1 cellular context compared by ENCODE assay signal in genomic region chr7:87876040-87876758, GRCh38.
TF ChIP-seq lines count a peak whose summit lies in the region.

Gene DBF4 (plus strand): TSS chr7:87876493. CDS start chr7:87876733, 240 bp downstream.
Gene SLC25A40 (minus strand): TSS chr7:87876360. CDS start chr7:87858727, 17,633 bp downstream.

TF ChIP-seq in HepG2, 621 proteins besides CTCF, POLR2A, EP300 and RAD21 (continued from another document and continues in another):
- TF ChIP-seq, protein P1, sequence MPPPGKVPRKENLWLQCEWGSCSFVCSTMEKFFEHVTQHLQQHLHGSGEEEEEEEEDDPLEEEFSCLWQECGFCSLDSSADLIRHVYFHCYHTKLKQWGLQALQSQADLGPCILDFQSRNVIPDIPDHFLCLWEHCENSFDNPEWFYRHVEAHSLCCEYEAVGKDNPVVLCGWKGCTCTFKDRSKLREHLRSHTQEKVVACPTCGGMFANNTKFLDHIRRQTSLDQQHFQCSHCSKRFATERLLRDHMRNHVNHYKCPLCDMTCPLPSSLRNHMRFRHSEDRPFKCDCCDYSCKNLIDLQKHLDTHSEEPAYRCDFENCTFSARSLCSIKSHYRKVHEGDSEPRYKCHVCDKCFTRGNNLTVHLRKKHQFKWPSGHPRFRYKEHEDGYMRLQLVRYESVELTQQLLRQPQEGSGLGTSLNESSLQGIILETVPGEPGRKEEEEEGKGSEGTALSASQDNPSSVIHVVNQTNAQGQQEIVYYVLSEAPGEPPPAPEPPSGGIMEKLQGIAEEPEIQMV (CRISPR knock-in tag; IDR thresholded peaks at IDR 0.05; ENCODE audit: low read depth) = peak; percentile 97
- TF ChIP-seq, protein P2, sequence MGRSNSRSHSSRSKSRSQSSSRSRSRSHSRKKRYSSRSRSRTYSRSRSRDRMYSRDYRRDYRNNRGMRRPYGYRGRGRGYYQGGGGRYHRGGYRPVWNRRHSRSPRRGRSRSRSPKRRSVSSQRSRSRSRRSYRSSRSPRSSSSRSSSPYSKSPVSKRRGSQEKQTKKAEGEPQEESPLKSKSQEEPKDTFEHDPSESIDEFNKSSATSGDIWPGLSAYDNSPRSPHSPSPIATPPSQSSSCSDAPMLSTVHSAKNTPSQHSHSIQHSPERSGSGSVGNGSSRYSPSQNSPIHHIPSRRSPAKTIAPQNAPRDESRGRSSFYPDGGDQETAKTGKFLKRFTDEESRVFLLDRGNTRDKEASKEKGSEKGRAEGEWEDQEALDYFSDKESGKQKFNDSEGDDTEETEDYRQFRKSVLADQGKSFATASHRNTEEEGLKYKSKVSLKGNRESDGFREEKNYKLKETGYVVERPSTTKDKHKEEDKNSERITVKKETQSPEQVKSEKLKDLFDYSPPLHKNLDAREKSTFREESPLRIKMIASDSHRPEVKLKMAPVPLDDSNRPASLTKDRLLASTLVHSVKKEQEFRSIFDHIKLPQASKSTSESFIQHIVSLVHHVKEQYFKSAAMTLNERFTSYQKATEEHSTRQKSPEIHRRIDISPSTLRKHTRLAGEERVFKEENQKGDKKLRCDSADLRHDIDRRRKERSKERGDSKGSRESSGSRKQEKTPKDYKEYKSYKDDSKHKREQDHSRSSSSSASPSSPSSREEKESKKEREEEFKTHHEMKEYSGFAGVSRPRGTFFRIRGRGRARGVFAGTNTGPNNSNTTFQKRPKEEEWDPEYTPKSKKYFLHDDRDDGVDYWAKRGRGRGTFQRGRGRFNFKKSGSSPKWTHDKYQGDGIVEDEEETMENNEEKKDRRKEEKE (IDR thresholded peaks at IDR 0.05) = no peak
- TF ChIP-seq ZBTB20 (CRISPR knock-in tag; IDR thresholded peaks at IDR 0.05; ENCODE audit: borderline replicate concordance, low read depth) (no peak), CCAR2 (optimal IDR thresholded peaks at IDR 0.05; ENCODE audit: low read depth, low read length) (no peak), ZNF614 (CRISPR knock-in tag; IDR thresholded peaks at IDR 0.05; ENCODE audit: borderline replicate concordance) (no peak), ZGPAT (CRISPR knock-in tag; IDR thresholded peaks at IDR 0.05) (peak; percentile 42; the same call in 1 of the 2 replicates), NRL (CRISPR knock-in tag; IDR thresholded peaks at IDR 0.05; ENCODE audit: borderline replicate concordance) (peak; percentile 68; the same call in 1 of the 2 replicates), ZNF83 (CRISPR knock-in tag; IDR thresholded peaks at IDR 0.05; ENCODE audit: borderline replicate concordance) (no peak), ZSCAN22 (CRISPR knock-in tag; IDR thresholded peaks at IDR 0.05) (no peak), ZNF10 (CRISPR knock-in tag; IDR thresholded peaks at IDR 0.05; ENCODE audit: borderline replicate concordance, low read depth) (no peak), ZNF367 (CRISPR knock-in tag; IDR thresholded peaks at IDR 0.05; ENCODE audit: borderline replicate concordance) (0 out of 2 replicates have a peak, but pooled peaks have one; percentile 36), SALL1 (CRISPR knock-in tag; IDR thresholded peaks at IDR 0.05) (peak; percentile 93), ZNF770 (CRISPR knock-in tag; IDR thresholded peaks at IDR 0.05) (peak; percentile 53; the same call in 1 of the 2 replicates), NPAS2 (CRISPR knock-in tag; IDR thresholded peaks at IDR 0.05; ENCODE audit: borderline replicate concordance) (no peak), ZNF724P (CRISPR knock-in tag; IDR thresholded peaks at IDR 0.05; ENCODE audit: borderline replicate concordance) (peak; percentile 79; the same call in 1 of the 2 replicates), SATB2 (CRISPR knock-in tag; IDR thresholded peaks at IDR 0.05) (peak; percentile 84; the same call in 1 of the 2 replicates), ZNF263 (CRISPR knock-in tag; IDR thresholded peaks at IDR 0.05) (no peak), DPF2 (CRISPR knock-in tag; IDR thresholded peaks at IDR 0.05; ENCODE audit: borderline replicate concordance, low read depth) (no peak)
- TF ChIP-seq, protein P3, sequence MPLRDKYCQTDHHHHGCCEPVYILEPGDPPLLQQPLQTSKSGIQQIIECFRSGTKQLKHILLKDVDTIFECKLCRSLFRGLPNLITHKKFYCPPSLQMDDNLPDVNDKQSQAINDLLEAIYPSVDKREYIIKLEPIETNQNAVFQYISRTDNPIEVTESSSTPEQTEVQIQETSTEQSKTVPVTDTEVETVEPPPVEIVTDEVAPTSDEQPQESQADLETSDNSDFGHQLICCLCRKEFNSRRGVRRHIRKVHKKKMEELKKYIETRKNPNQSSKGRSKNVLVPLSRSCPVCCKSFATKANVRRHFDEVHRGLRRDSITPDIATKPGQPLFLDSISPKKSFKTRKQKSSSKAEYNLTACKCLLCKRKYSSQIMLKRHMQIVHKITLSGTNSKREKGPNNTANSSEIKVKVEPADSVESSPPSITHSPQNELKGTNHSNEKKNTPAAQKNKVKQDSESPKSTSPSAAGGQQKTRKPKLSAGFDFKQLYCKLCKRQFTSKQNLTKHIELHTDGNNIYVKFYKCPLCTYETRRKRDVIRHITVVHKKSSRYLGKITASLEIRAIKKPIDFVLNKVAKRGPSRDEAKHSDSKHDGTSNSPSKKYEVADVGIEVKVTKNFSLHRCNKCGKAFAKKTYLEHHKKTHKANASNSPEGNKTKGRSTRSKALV (CRISPR knock-in tag; IDR thresholded peaks at IDR 0.05) = peak; percentile 89; the same call in 1 of the 2 replicates
- TF ChIP-seq, protein P4, sequence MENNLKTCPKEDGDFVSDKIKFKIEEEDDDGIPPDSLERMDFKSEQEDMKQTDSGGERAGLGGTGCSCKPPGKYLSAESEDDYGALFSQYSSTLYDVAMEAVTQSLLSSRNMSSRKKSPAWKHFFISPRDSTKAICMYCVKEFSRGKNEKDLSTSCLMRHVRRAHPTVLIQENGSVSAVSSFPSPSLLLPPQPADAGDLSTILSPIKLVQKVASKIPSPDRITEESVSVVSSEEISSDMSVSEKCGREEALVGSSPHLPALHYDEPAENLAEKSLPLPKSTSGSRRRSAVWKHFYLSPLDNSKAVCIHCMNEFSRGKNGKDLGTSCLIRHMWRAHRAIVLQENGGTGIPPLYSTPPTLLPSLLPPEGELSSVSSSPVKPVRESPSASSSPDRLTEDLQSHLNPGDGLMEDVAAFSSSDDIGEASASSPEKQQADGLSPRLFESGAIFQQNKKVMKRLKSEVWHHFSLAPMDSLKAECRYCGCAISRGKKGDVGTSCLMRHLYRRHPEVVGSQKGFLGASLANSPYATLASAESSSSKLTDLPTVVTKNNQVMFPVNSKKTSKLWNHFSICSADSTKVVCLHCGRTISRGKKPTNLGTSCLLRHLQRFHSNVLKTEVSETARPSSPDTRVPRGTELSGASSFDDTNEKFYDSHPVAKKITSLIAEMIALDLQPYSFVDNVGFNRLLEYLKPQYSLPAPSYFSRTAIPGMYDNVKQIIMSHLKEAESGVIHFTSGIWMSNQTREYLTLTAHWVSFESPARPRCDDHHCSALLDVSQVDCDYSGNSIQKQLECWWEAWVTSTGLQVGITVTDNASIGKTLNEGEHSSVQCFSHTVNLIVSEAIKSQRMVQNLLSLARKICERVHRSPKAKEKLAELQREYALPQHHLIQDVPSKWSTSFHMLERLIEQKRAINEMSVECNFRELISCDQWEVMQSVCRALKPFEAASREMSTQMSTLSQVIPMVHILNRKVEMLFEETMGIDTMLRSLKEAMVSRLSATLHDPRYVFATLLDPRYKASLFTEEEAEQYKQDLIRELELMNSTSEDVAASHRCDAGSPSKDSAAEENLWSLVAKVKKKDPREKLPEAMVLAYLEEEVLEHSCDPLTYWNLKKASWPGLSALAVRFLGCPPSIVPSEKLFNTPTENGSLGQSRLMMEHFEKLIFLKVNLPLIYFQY (CRISPR knock-in tag; IDR thresholded peaks at IDR 0.05; ENCODE audit: borderline replicate concordance) = no peak; the same call in 1 of the 2 replicates
- TF ChIP-seq, protein P5, sequence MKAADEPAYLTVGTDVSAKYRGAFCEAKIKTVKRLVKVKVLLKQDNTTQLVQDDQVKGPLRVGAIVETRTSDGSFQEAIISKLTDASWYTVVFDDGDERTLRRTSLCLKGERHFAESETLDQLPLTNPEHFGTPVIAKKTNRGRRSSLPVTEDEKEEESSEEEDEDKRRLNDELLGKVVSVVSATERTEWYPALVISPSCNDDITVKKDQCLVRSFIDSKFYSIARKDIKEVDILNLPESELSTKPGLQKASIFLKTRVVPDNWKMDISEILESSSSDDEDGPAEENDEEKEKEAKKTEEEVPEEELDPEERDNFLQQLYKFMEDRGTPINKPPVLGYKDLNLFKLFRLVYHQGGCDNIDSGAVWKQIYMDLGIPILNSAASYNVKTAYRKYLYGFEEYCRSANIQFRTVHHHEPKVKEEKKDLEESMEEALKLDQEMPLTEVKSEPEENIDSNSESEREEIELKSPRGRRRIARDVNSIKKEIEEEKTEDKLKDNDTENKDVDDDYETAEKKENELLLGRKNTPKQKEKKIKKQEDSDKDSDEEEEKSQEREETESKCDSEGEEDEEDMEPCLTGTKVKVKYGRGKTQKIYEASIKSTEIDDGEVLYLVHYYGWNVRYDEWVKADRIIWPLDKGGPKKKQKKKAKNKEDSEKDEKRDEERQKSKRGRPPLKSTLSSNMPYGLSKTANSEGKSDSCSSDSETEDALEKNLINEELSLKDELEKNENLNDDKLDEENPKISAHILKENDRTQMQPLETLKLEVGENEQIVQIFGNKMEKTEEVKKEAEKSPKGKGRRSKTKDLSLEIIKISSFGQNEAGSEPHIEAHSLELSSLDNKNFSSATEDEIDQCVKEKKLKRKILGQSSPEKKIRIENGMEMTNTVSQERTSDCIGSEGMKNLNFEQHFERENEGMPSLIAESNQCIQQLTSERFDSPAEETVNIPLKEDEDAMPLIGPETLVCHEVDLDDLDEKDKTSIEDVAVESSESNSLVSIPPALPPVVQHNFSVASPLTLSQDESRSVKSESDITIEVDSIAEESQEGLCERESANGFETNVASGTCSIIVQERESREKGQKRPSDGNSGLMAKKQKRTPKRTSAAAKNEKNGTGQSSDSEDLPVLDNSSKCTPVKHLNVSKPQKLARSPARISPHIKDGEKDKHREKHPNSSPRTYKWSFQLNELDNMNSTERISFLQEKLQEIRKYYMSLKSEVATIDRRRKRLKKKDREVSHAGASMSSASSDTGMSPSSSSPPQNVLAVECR (CRISPR knock-in tag; IDR thresholded peaks at IDR 0.05; ENCODE audit: borderline replicate concordance) = peak; percentile 86
- TF ChIP-seq, protein P6, sequence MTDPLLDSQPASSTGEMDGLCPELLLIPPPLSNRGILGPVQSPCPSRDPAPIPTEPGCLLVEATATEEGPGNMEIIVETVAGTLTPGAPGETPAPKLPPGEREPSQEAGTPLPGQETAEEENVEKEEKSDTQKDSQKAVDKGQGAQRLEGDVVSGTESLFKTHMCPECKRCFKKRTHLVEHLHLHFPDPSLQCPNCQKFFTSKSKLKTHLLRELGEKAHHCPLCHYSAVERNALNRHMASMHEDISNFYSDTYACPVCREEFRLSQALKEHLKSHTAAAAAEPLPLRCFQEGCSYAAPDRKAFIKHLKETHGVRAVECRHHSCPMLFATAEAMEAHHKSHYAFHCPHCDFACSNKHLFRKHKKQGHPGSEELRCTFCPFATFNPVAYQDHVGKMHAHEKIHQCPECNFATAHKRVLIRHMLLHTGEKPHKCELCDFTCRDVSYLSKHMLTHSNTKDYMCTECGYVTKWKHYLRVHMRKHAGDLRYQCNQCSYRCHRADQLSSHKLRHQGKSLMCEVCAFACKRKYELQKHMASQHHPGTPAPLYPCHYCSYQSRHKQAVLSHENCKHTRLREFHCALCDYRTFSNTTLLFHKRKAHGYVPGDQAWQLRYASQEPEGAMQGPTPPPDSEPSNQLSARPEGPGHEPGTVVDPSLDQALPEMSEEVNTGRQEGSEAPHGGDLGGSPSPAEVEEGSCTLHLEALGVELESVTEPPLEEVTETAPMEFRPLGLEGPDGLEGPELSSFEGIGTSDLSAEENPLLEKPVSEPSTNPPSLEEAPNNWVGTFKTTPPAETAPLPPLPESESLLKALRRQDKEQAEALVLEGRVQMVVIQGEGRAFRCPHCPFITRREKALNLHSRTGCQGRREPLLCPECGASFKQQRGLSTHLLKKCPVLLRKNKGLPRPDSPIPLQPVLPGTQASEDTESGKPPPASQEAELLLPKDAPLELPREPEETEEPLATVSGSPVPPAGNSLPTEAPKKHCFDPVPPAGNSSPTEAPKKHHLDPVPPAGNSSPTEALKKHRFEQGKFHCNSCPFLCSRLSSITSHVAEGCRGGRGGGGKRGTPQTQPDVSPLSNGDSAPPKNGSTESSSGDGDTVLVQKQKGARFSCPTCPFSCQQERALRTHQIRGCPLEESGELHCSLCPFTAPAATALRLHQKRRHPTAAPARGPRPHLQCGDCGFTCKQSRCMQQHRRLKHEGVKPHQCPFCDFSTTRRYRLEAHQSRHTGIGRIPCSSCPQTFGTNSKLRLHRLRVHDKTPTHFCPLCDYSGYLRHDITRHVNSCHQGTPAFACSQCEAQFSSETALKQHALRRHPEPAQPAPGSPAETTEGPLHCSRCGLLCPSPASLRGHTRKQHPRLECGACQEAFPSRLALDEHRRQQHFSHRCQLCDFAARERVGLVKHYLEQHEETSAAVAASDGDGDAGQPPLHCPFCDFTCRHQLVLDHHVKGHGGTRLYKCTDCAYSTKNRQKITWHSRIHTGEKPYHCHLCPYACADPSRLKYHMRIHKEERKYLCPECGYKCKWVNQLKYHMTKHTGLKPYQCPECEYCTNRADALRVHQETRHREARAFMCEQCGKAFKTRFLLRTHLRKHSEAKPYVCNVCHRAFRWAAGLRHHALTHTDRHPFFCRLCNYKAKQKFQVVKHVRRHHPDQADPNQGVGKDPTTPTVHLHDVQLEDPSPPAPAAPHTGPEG (CRISPR knock-in tag; IDR thresholded peaks at IDR 0.05) = peak; percentile 65
